1 cellular context compared by ENCODE assay signal in genomic region chr13:51625555-51626345, GRCh38.
TF ChIP-seq lines count a peak whose summit lies in the region.

No MANE protein-coding gene starts in this region.

TF ChIP-seq in endothelial cell of umbilical vein, 7 proteins besides CTCF, POLR2A, EP300 and RAD21:
- no peak for TF ChIP-seq FOS (IDR thresholded peaks at IDR 0.05; ENCODE audit: borderline replicate concordance, insufficient read depth, low read length)
- no peak for TF ChIP-seq MYC (IDR thresholded peaks at IDR 0.05; ENCODE audit: low read depth, low read length)
- no peak for TF ChIP-seq EZH2 (IDR thresholded peaks at IDR 0.05; ENCODE audit: borderline replicate concordance, low read depth, low read length, severe bottlenecking)
- TF ChIP-seq POLR2AphosphoS5 (IDR thresholded peaks at IDR 0.05; ENCODE audit: insufficient read depth, low read depth, low read length), result no peak
- TF ChIP-seq MAX (IDR thresholded peaks at IDR 0.05; ENCODE audit: insufficient read depth, insufficient read length), result no peak
- no peak for TF ChIP-seq GATA2 (IDR thresholded peaks at IDR 0.05; ENCODE audit: insufficient read depth, insufficient read length, low read depth, low read length)
- TF ChIP-seq JUN (IDR thresholded peaks at IDR 0.05; ENCODE audit: borderline replicate concordance, insufficient read depth, insufficient read length, low read depth), result no peak
